1 cellular context compared by ENCODE assay signal in the genomic region with DNA sequence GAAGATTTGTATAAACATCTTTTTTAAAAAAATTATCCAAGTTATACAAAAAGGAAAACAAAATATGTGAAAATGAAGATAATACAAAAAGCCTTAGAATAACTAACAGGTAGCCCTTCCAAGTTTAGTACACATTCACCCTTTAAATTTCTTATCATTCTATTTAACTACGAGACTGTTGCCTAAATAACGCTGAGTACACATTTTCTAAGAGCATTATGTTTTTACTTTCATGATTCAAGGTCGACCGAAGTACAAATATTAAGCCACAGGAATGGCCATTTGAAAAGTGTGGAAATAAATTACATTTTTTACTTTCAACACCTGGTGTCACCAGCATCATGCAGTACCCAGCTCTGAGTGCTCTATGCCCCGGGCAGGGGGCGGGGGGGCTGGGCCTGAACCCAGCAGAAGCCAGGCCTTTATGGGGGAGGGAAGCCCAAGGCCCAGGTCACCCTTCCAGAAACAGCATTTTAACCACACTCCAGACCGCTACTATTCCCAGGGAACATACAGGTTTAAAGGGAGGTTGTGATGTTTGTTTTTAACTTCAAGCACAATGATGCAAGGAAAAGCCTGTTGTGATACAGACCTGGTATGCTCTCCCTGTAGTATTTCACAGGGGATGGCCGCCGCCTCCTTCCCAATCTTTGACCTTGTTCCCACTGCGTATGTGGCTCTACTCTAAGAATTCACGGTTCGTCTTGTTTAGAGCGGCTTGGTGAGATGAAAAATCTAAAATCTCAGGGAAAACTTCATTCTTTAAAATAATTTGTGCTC.
TF ChIP-seq lines count a peak whose summit lies in the region.

No MANE protein-coding gene starts in this region.

TF ChIP-seq in HepG2, 621 proteins besides CTCF, POLR2A, EP300 and RAD21 (continued from another document and continues in another):
- TF ChIP-seq, protein P1, sequence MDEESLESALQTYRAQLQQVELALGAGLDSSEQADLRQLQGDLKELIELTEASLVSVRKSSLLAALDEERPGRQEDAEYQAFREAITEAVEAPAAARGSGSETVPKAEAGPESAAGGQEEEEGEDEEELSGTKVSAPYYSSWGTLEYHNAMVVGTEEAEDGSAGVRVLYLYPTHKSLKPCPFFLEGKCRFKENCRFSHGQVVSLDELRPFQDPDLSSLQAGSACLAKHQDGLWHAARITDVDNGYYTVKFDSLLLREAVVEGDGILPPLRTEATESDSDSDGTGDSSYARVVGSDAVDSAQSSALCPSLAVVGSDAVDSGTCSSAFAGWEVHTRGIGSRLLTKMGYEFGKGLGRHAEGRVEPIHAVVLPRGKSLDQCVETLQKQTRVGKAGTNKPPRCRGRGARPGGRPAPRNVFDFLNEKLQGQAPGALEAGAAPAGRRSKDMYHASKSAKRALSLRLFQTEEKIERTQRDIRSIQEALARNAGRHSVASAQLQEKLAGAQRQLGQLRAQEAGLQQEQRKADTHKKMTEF (CRISPR knock-in tag; IDR thresholded peaks at IDR 0.05) = no peak
- TF ChIP-seq IRX3 (CRISPR knock-in tag; IDR thresholded peaks at IDR 0.05; ENCODE audit: borderline replicate concordance, low read depth) = no peak
- no peak for TF ChIP-seq ZNF343 (CRISPR knock-in tag; IDR thresholded peaks at IDR 0.05)
- TF ChIP-seq HMG20B (CRISPR knock-in tag; conservative IDR thresholded peaks at IDR 0.05) = no peak
- TF ChIP-seq ONECUT2 (CRISPR knock-in tag; IDR thresholded peaks at IDR 0.05) = no peak
- TF ChIP-seq, protein P2, sequence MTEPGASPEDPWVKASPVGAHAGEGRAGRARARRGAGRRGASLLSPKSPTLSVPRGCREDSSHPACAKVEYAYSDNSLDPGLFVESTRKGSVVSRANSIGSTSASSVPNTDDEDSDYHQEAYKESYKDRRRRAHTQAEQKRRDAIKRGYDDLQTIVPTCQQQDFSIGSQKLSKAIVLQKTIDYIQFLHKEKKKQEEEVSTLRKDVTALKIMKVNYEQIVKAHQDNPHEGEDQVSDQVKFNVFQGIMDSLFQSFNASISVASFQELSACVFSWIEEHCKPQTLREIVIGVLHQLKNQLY (CRISPR knock-in tag; IDR thresholded peaks at IDR 0.05) = no peak
- TF ChIP-seq HOXD1 (CRISPR knock-in tag; IDR thresholded peaks at IDR 0.05) = no peak
- no peak for TF ChIP-seq U2AF1 (optimal IDR thresholded peaks at IDR 0.05; ENCODE audit: low read depth, low read length)
- TF ChIP-seq ZNF354B (CRISPR knock-in tag; IDR thresholded peaks at IDR 0.05) = no peak
- TF ChIP-seq, protein P3, sequence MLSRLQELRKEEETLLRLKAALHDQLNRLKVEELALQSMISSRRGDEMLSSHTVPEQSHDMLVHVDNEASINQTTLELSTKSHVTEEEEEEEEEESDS (CRISPR knock-in tag; IDR thresholded peaks at IDR 0.05; ENCODE audit: borderline replicate concordance) = no peak
- TF ChIP-seq, protein P4, sequence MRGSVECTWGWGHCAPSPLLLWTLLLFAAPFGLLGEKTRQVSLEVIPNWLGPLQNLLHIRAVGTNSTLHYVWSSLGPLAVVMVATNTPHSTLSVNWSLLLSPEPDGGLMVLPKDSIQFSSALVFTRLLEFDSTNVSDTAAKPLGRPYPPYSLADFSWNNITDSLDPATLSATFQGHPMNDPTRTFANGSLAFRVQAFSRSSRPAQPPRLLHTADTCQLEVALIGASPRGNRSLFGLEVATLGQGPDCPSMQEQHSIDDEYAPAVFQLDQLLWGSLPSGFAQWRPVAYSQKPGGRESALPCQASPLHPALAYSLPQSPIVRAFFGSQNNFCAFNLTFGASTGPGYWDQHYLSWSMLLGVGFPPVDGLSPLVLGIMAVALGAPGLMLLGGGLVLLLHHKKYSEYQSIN (CRISPR knock-in tag; IDR thresholded peaks at IDR 0.05; ENCODE audit: borderline replicate concordance) = no peak
- no peak for TF ChIP-seq NR3C1 (CRISPR knock-in tag; IDR thresholded peaks at IDR 0.05)
- TF ChIP-seq, protein P5, sequence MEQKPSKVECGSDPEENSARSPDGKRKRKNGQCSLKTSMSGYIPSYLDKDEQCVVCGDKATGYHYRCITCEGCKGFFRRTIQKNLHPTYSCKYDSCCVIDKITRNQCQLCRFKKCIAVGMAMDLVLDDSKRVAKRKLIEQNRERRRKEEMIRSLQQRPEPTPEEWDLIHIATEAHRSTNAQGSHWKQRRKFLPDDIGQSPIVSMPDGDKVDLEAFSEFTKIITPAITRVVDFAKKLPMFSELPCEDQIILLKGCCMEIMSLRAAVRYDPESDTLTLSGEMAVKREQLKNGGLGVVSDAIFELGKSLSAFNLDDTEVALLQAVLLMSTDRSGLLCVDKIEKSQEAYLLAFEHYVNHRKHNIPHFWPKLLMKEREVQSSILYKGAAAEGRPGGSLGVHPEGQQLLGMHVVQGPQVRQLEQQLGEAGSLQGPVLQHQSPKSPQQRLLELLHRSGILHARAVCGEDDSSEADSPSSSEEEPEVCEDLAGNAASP (CRISPR knock-in tag; IDR thresholded peaks at IDR 0.05; ENCODE audit: borderline replicate concordance) = no peak
- TF ChIP-seq GATAD2A (CRISPR knock-in tag; IDR thresholded peaks at IDR 0.05) = peak; percentile 18
- no peak for TF ChIP-seq ZNF879 (CRISPR knock-in tag; IDR thresholded peaks at IDR 0.05)
- TF ChIP-seq PITX1 (CRISPR knock-in tag; IDR thresholded peaks at IDR 0.05) = no peak
- 0 out of 2 replicates have a peak, but pooled peaks have one; percentile 31 for TF ChIP-seq NR2C2 (CRISPR knock-in tag; IDR thresholded peaks at IDR 0.05; ENCODE audit: borderline replicate concordance)
- TF ChIP-seq, protein P6, sequence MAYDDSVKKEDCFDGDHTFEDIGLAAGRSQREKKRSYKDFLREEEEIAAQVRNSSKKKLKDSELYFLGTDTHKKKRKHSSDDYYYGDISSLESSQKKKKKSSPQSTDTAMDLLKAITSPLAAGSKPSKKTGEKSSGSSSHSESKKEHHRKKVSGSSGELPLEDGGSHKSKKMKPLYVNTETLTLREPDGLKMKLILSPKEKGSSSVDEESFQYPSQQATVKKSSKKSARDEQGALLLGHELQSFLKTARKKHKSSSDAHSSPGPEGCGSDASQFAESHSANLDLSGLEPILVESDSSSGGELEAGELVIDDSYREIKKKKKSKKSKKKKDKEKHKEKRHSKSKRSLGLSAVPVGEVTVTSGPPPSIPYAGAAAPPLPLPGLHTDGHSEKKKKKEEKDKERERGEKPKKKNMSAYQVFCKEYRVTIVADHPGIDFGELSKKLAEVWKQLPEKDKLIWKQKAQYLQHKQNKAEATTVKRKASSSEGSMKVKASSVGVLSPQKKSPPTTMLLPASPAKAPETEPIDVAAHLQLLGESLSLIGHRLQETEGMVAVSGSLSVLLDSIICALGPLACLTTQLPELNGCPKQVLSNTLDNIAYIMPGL (CRISPR knock-in tag; IDR thresholded peaks at IDR 0.05; ENCODE audit: borderline replicate concordance in 1 of 2, low read depth in 1 of 2) = peak; percentile 28 to 35; a peak in 1 of 4 replicates
- TF ChIP-seq AGO1 (IDR thresholded peaks at IDR 0.05; ENCODE audit: low read depth, low read length, poor library complexity, severe bottlenecking) = no peak
- no peak for TF ChIP-seq ISX (CRISPR knock-in tag; conservative IDR thresholded peaks at IDR 0.05)
- 0 out of 2 replicates have a peak, but pooled peaks have one; percentile 6 for TF ChIP-seq FOSL2 (CRISPR knock-in tag; IDR thresholded peaks at IDR 0.05)
- TF ChIP-seq, protein P7, sequence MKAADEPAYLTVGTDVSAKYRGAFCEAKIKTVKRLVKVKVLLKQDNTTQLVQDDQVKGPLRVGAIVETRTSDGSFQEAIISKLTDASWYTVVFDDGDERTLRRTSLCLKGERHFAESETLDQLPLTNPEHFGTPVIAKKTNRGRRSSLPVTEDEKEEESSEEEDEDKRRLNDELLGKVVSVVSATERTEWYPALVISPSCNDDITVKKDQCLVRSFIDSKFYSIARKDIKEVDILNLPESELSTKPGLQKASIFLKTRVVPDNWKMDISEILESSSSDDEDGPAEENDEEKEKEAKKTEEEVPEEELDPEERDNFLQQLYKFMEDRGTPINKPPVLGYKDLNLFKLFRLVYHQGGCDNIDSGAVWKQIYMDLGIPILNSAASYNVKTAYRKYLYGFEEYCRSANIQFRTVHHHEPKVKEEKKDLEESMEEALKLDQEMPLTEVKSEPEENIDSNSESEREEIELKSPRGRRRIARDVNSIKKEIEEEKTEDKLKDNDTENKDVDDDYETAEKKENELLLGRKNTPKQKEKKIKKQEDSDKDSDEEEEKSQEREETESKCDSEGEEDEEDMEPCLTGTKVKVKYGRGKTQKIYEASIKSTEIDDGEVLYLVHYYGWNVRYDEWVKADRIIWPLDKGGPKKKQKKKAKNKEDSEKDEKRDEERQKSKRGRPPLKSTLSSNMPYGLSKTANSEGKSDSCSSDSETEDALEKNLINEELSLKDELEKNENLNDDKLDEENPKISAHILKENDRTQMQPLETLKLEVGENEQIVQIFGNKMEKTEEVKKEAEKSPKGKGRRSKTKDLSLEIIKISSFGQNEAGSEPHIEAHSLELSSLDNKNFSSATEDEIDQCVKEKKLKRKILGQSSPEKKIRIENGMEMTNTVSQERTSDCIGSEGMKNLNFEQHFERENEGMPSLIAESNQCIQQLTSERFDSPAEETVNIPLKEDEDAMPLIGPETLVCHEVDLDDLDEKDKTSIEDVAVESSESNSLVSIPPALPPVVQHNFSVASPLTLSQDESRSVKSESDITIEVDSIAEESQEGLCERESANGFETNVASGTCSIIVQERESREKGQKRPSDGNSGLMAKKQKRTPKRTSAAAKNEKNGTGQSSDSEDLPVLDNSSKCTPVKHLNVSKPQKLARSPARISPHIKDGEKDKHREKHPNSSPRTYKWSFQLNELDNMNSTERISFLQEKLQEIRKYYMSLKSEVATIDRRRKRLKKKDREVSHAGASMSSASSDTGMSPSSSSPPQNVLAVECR (CRISPR knock-in tag; IDR thresholded peaks at IDR 0.05; ENCODE audit: borderline replicate concordance) = no peak
- no peak for TF ChIP-seq SIX1 (CRISPR knock-in tag; IDR thresholded peaks at IDR 0.05; ENCODE audit: borderline replicate concordance)
- no peak for TF ChIP-seq ZMYM2 (CRISPR knock-in tag; IDR thresholded peaks at IDR 0.05)
- TF ChIP-seq, protein P8, sequence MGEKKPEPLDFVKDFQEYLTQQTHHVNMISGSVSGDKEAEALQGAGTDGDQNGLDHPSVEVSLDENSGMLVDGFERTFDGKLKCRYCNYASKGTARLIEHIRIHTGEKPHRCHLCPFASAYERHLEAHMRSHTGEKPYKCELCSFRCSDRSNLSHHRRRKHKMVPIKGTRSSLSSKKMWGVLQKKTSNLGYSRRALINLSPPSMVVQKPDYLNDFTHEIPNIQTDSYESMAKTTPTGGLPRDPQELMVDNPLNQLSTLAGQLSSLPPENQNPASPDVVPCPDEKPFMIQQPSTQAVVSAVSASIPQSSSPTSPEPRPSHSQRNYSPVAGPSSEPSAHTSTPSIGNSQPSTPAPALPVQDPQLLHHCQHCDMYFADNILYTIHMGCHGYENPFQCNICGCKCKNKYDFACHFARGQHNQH (CRISPR knock-in tag; IDR thresholded peaks at IDR 0.05) = no peak
- TF ChIP-seq SNRNP70 (IDR thresholded peaks at IDR 0.05; ENCODE audit: low read depth, low read length) = no peak
- no peak for TF ChIP-seq NRL (CRISPR knock-in tag; IDR thresholded peaks at IDR 0.05; ENCODE audit: borderline replicate concordance)
- TF ChIP-seq BORCS8-MEF2B (CRISPR knock-in tag; IDR thresholded peaks at IDR 0.05) = no peak
- TF ChIP-seq, protein P9, sequence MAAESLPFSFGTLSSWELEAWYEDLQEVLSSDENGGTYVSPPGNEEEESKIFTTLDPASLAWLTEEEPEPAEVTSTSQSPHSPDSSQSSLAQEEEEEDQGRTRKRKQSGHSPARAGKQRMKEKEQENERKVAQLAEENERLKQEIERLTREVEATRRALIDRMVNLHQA (CRISPR knock-in tag; IDR thresholded peaks at IDR 0.05) = no peak
- TF ChIP-seq ZNF672 (CRISPR knock-in tag; IDR thresholded peaks at IDR 0.05) = no peak
- TF ChIP-seq YEATS4 (CRISPR knock-in tag; IDR thresholded peaks at IDR 0.05; ENCODE audit: borderline replicate concordance) = no peak
- TF ChIP-seq, protein P10, sequence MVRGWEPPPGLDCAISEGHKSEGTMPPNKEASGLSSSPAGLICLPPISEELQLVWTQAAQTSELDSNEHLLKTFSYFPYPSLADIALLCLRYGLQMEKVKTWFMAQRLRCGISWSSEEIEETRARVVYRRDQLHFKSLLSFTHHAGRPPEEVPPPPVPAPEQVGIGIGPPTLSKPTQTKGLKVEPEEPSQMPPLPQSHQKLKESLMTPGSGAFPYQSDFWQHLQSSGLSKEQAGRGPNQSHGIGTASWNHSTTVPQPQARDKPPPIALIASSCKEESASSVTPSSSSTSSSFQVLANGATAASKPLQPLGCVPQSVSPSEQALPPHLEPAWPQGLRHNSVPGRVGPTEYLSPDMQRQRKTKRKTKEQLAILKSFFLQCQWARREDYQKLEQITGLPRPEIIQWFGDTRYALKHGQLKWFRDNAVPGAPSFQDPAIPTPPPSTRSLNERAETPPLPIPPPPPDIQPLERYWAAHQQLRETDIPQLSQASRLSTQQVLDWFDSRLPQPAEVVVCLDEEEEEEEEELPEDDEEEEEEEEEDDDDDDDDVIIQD (CRISPR knock-in tag; IDR thresholded peaks at IDR 0.05; ENCODE audit: low read depth) = no peak
- peak; percentile 53 for TF ChIP-seq ZFX (CRISPR knock-in tag; IDR thresholded peaks at IDR 0.05; ENCODE audit: low read depth)
- TF ChIP-seq ZBTB7A (CRISPR knock-in tag; IDR thresholded peaks at IDR 0.05) = no peak
- TF ChIP-seq ZSCAN20 (CRISPR knock-in tag; IDR thresholded peaks at IDR 0.05; ENCODE audit: borderline replicate concordance) = no peak
- TF ChIP-seq, protein P11, sequence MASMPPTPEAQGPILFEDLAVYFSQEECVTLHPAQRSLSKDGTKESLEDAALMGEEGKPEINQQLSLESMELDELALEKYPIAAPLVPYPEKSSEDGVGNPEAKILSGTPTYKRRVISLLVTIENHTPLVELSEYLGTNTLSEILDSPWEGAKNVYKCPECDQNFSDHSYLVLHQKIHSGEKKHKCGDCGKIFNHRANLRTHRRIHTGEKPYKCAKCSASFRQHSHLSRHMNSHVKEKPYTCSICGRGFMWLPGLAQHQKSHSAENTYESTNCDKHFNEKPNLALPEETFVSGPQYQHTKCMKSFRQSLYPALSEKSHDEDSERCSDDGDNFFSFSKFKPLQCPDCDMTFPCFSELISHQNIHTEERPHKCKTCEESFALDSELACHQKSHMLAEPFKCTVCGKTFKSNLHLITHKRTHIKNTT (CRISPR knock-in tag; IDR thresholded peaks at IDR 0.05) = no peak
- no peak for TF ChIP-seq ZFP90 (CRISPR knock-in tag; IDR thresholded peaks at IDR 0.05; ENCODE audit: borderline replicate concordance)
- no peak for TF ChIP-seq ZNF761 (CRISPR knock-in tag; conservative IDR thresholded peaks at IDR 0.05)
- peak; percentile 44 for TF ChIP-seq STAG1 (CRISPR knock-in tag; IDR thresholded peaks at IDR 0.05)
- TF ChIP-seq, protein P12, sequence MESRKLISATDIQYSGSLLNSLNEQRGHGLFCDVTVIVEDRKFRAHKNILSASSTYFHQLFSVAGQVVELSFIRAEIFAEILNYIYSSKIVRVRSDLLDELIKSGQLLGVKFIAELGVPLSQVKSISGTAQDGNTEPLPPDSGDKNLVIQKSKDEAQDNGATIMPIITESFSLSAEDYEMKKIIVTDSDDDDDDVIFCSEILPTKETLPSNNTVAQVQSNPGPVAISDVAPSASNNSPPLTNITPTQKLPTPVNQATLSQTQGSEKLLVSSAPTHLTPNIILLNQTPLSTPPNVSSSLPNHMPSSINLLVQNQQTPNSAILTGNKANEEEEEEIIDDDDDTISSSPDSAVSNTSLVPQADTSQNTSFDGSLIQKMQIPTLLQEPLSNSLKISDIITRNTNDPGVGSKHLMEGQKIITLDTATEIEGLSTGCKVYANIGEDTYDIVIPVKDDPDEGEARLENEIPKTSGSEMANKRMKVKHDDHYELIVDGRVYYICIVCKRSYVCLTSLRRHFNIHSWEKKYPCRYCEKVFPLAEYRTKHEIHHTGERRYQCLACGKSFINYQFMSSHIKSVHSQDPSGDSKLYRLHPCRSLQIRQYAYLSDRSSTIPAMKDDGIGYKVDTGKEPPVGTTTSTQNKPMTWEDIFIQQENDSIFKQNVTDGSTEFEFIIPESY (CRISPR knock-in tag; IDR thresholded peaks at IDR 0.05) = no peak
- 0 out of 2 replicates have a peak, but pooled peaks have one; percentile 2 for TF ChIP-seq MED1 (CRISPR knock-in tag; IDR thresholded peaks at IDR 0.05)
- TF ChIP-seq TOPORS (CRISPR knock-in tag; IDR thresholded peaks at IDR 0.05) = no peak
- no peak for TF ChIP-seq NFATC3 (CRISPR knock-in tag; IDR thresholded peaks at IDR 0.05)
- no peak for TF ChIP-seq TARDBP (CRISPR knock-in tag; IDR thresholded peaks at IDR 0.05)
- no peak for TF ChIP-seq JARID2 (CRISPR knock-in tag; IDR thresholded peaks at IDR 0.05; ENCODE audit: insufficient replicate concordance)
